8 cellular contexts compared by ENCODE assay signal in genomic region chr19:45468803-45469131, GRCh38. TPM values are rescaled to one million over a fixed set of nuclear protein-coding genes. Genes with fewer than 3 reads are reported as not detected.
DNase-seq lines count a peak whose midpoint lies in the region; ATAC-seq, FAIRE-seq and TF ChIP-seq lines count a peak whose summit lies in the region.

No MANE protein-coding gene starts in this region.

- intact Hi-C loops in activated naive CD4-positive, alpha-beta T cell treated with anti-CD3 and anti-CD28 coated beads for 36 hours (cut with micrococcal nuclease) = loop anchor here (1.0 to 5.0 kb wide), 7 partner anchors 10 to 716 kb away; partner anchors contain the start of genes PPP1R13L and VASP
- intact Hi-C loops in kidney (cut with DNase I) = no loop called here

- H3K27ac ChIP-seq in kidney (ENCODE audit: low read depth in 2 of 2, low read length in 2 of 2) = peak overlapping the region; percentile 94 to 97
- H3K27ac ChIP-seq in temporal lobe (ENCODE audit: low read depth, low read length) = peak overlapping the region; percentile 84

- H3K4me3 ChIP-seq in astrocyte of the spinal cord (ENCODE audit: low read depth, low read length) = peak overlapping the region; percentile 85
- peak overlapping the region; percentile 92 to 98 for H3K4me3 ChIP-seq in kidney (ENCODE audit: low read length in 2 of 2)

- H3K9me3 Mint-ChIP-seq in activated naive CD4-positive, alpha-beta T cell treated with anti-CD3 and anti-CD28 coated beads for 36 hours = no peaks in the 10 kb centered on the region

- H3K36me3 ChIP-seq in kidney (ENCODE audit: control insufficient read depth in 1 of 2, insufficient read depth in 2 of 2, low read length in 2 of 2) = no peaks in the 10 kb centered on the region

- in situ Hi-C loops in astrocyte of the spinal cord (cut with HindIII; ENCODE audit: low sequenced_read_pairs) = no loop called here

- peaks cover 26% of the 10 kb centered on the region for H3K27me3 Mint-ChIP-seq in activated naive CD4-positive, alpha-beta T cell treated with anti-CD3 and anti-CD28 coated beads for 36 hours (ENCODE audit: low read depth)

- peaks cover 42% of the 10 kb centered on the region for H3K4me1 Mint-ChIP-seq in activated naive CD4-positive, alpha-beta T cell treated with anti-CD3 and anti-CD28 coated beads for 36 hours (ENCODE audit: low read depth)

- H3K4me1 ChIP-seq in kidney (ENCODE audit: control insufficient read depth in 1 of 2, insufficient read depth in 1 of 2, low read depth in 1 of 2, low read length in 2 of 2) = peaks cover 9 to 30% of the 10 kb centered on the region in 2 donors

- H3K4me3 Mint-ChIP-seq in activated naive CD4-positive, alpha-beta T cell treated with anti-CD3 and anti-CD28 coated beads for 36 hours = peak overlapping the region; percentile 77

- H3K36me3 Mint-ChIP-seq in activated naive CD4-positive, alpha-beta T cell treated with anti-CD3 and anti-CD28 coated beads for 36 hours (ENCODE audit: low read depth) = peaks cover 8% of the 10 kb centered on the region

- H3K9me3 ChIP-seq in kidney (ENCODE audit: control insufficient read depth in 1 of 2, low read length in 2 of 2) = no peaks in the 10 kb centered on the region

- DNase-seq in activated naive CD4-positive, alpha-beta T cell treated with anti-CD3 and anti-CD28 coated beads for 36 hours = peak; percentile 76
- DNase-seq in activated naive CD4-positive, alpha-beta T cell treated with Interleukin-2 at 50 U/mL for 16 hours = no peak
- DNase-seq in KG1 (lab: John Stamatoyannopoulos, UW) (peak; percentile 54), astrocyte of the spinal cord (ENCODE audit: low read depth, low spot score) (no peak), kidney (peak; percentile 78), glomerular visceral epithelial cell (ENCODE audit: extremely low spot score) (no peak)

- TF ChIP-seq CTCF in astrocyte of the spinal cord (IDR thresholded peaks at IDR 0.05; ENCODE audit: low read depth, low read length) = no peak
- no peak for TF ChIP-seq CTCF in kidney (IDR thresholded peaks at IDR 0.05; ENCODE audit: borderline replicate concordance, extremely low read depth, insufficient read depth)

- CTCF ChIA-PET in activated naive CD4-positive, alpha-beta T cell treated with anti-CD3 and anti-CD28 coated beads for 36 hours (lab: Charles Lee) = interaction anchor here (0.6 to 18.6 kb wide), 6 partner anchors 10 to 424 kb away, joined by 3 to 351 read pairs (median 13); partner anchors contain the start of gene QPCTL

- ATAC-seq in GM18858 (IDR thresholded peaks at IDR 0.05; ENCODE audit: unreplicated experiment) = no peak

- no peak for FAIRE-seq in kidney (lab: Jason Lieb, UNC)

- H3K27ac Mint-ChIP-seq in activated naive CD4-positive, alpha-beta T cell treated with anti-CD3 and anti-CD28 coated beads for 36 hours = peak overlapping the region; percentile 75

- H3K9ac ChIP-seq in kidney (ENCODE audit: low read length in 2 of 2) = peak overlapping the region; percentile 91 to 95

RNA-seq across cellular contexts. Expression of gene FOSB, which starts 1.0 kb away (rescaled TPM):
- 1 to 10 TPM; 8.0 to 8.7 TPM for total RNA-seq in activated naive CD4-positive, alpha-beta T cell treated with anti-CD3 and anti-CD28 coated beads for 36 hours
- total RNA-seq in kidney (0.98 TPM), temporal lobe (0.49 TPM)
- polyA plus RNA-seq in kidney (ENCODE audit: insufficient read depth, low read depth, low replicate concordance) = 0.73 TPM

RNA-seq across cellular contexts. Expression of gene RTN2, which starts 28.1 kb away (rescaled TPM):
- under 1 TPM; 0.69 to 0.84 TPM for total RNA-seq in activated naive CD4-positive, alpha-beta T cell treated with anti-CD3 and anti-CD28 coated beads for 36 hours
- 7.3 TPM for total RNA-seq in kidney
- 8.2 TPM for polyA plus RNA-seq in kidney (ENCODE audit: insufficient read depth, low read depth, low replicate concordance)
- 58.8 TPM for total RNA-seq in temporal lobe

RNA-seq across cellular contexts. Expression of gene PPM1N, which starts 29.5 kb away (rescaled TPM):
- total RNA-seq in activated naive CD4-positive, alpha-beta T cell treated with anti-CD3 and anti-CD28 coated beads for 36 hours = 1 to 10 TPM; 2.3 to 2.5 TPM
- total RNA-seq in kidney = 2.2 TPM
- polyA plus RNA-seq in kidney (ENCODE audit: insufficient read depth, low read depth, low replicate concordance) = 0.69 TPM
- total RNA-seq in temporal lobe = 0.25 TPM

RNA-seq across cellular contexts. Expression of gene VASP, which starts 38.5 kb away (rescaled TPM):
- 10 to 100 TPM; 94.5 to 99.6 TPM for total RNA-seq in activated naive CD4-positive, alpha-beta T cell treated with anti-CD3 and anti-CD28 coated beads for 36 hours
- 105 TPM for total RNA-seq in kidney
- polyA plus RNA-seq in kidney (ENCODE audit: insufficient read depth, low read depth, low replicate concordance) = 36.3 TPM
- 9.3 TPM for total RNA-seq in temporal lobe

RNA-seq across cellular contexts. Expression of gene ERCC1, which starts 45.0 kb away (rescaled TPM):
- 10 to 100 TPM; 28.9 to 30.7 TPM for total RNA-seq in activated naive CD4-positive, alpha-beta T cell treated with anti-CD3 and anti-CD28 coated beads for 36 hours
- 60.8 TPM for total RNA-seq in kidney
- polyA plus RNA-seq in kidney (ENCODE audit: insufficient read depth, low read depth, low replicate concordance) = 107 TPM
- 43.8 TPM for total RNA-seq in temporal lobe

Comparison
In these comparisons a context has a peak if more than half of its experiments do, and no peak if none do; other contexts are left out.
1. DNase-seq: peak in activated naive CD4-positive, alpha-beta T cell treated with anti-CD3 and anti-CD28 coated beads for 36 hours (single experiment), KG1 (single experiment) and kidney (single experiment); none in activated naive CD4-positive, alpha-beta T cell treated with Interleukin-2 at 50 U/mL for 16 hours (single experiment), astrocyte of the spinal cord (single experiment) and glomerular visceral epithelial cell (single experiment).